Comparison of ENCODE assay signal across 8 cellular contexts in genomic region chr1:85502625-85503083, GRCh38. TPM values are rescaled to one million over a fixed set of nuclear protein-coding genes. Genes with fewer than 3 reads are reported as not detected.
DNase-seq lines count a peak whose midpoint lies in the region; ATAC-seq and TF ChIP-seq lines count a peak whose summit lies in the region.

No MANE protein-coding gene starts in this region.

- CTCF ChIA-PET in Calu3 (lab: Charles Lee): interaction anchor here (0.9 to 2.0 kb wide), 9 partner anchors 39 to 243 kb away, joined by 3 to 9 read pairs (median 5); partner anchors contain the start of gene C1orf52

- DNase-seq in Calu3 (peak; percentile 74), LHCN-M2 (ENCODE audit: low read depth) (peak; percentile 76), amniotic epithelial cell (ENCODE audit: low read depth) (peak; percentile 82), iPS DF 6.9 (ENCODE audit: low read depth, low spot score) (peak; percentile 71), upper lobe of left lung (peak; percentile 5 to 42), GM19240 (ENCODE audit: insufficient read length, low spot score) (no peak)
- DNase-seq in activated CD4-positive, CD25-positive, alpha-beta regulatory T cell (lab: John Stamatoyannopoulos, UW): no peak

- H3K27me3 ChIP-seq in iPS DF 6.9 (ENCODE audit: control insufficient read depth, insufficient read depth, low read length): no peaks in the 10 kb centered on the region
- H3K27me3 ChIP-seq in upper lobe of left lung: no peaks in the 10 kb centered on the region

- H3K4me1 ChIP-seq in iPS DF 6.9 (ENCODE audit: control insufficient read depth, insufficient read depth, low read length) (peaks cover 2% of the 10 kb centered on the region; the same call in 1 of the 2 replicates), upper lobe of left lung (peaks cover 7 to 8% (median 8%) of the 10 kb centered on the region in 4 donors)

- H3K27me3 Mint-ChIP-seq in Calu3 (ENCODE audit: unreplicated experiment): no peaks in the 10 kb centered on the region

- intact Hi-C loops in Calu3 (cut with micrococcal nuclease; ENCODE audit: unreplicated experiment): loop anchor here (1.0 to 5.0 kb wide), 2 partner anchors 75 to 194 kb away; no protein-coding TSS in a partner anchor

- H3K27ac Mint-ChIP-seq in Calu3 (ENCODE audit: unreplicated experiment): peak overlapping the region; percentile 52

- H3K27ac ChIP-seq in iPS DF 6.9 (ENCODE audit: low read length): no peak overlapping the region
- H3K27ac ChIP-seq in upper lobe of left lung: no peak overlapping the region

- BruUV-seq in Calu3 (replicated peaks; lab: Mats Ljungman, UMichigan): no TSS peak

- H3K4me3 ChIP-seq in iPS DF 6.9 (ENCODE audit: low read length) (no peak overlapping the region), upper lobe of left lung (no peak overlapping the region)

- no CpG with 5 or more reads among the region's 3 CpGs for WGBS in iPS DF 6.9 (ENCODE audit: insufficient coverage, insufficient read length)
- 47 to 57% methylated on average over 3 of the region's 3 CpGs for WGBS in upper lobe of left lung, 2 donors

- peak overlapping the region; percentile 22 for H3K4me3 Mint-ChIP-seq in Calu3 (ENCODE audit: low read depth, unreplicated experiment)

- no peak for TF ChIP-seq POLR2A in upper lobe of left lung (IDR thresholded peaks at IDR 0.05)

- ATAC-seq in upper lobe of left lung (ENCODE audit: low FRiP score in 2 of 2) (peak; percentile 51 to 87), GM21529 (IDR thresholded peaks at IDR 0.05; ENCODE audit: unreplicated experiment) (no peak)

- H3K9me3 Mint-ChIP-seq in Calu3 (ENCODE audit: low read depth, unreplicated experiment): peaks cover 6% of the 10 kb centered on the region

- H3K36me3 Mint-ChIP-seq in Calu3 (ENCODE audit: insufficient read depth, unreplicated experiment): peaks cover 4% of the 10 kb centered on the region

- H3K9me3 ChIP-seq in iPS DF 6.9 (ENCODE audit: control insufficient read depth, insufficient read depth, low read length) (no peaks in the 10 kb centered on the region), upper lobe of left lung (no peaks in the 10 kb centered on the region)

- TF ChIP-seq EP300 in upper lobe of left lung (IDR thresholded peaks at IDR 0.05): no peak

- peaks cover 13% of the 10 kb centered on the region for H3K4me1 Mint-ChIP-seq in Calu3 (ENCODE audit: low read depth, unreplicated experiment)

- peak; percentile 38 for TF ChIP-seq CTCF in Calu3 (IDR thresholded peaks at IDR 0.05; ENCODE audit: unreplicated experiment)
- TF ChIP-seq CTCF in upper lobe of left lung (IDR thresholded peaks at IDR 0.05): peak in 4 of 6 experiments; percentile 13 to 48 (median 38)

- no peaks in the 10 kb centered on the region for H3K36me3 ChIP-seq in iPS DF 6.9 (ENCODE audit: control insufficient read depth, insufficient read depth, low read length)
- H3K36me3 ChIP-seq in upper lobe of left lung: no peaks in the 10 kb centered on the region

RNA-seq across cellular contexts. Expression of gene DDAH1, which starts 37.7 kb away (rescaled TPM):
- total RNA-seq in Calu3 (2022): 84.1 and 98.7 TPM in 2 replicates
- total RNA-seq in LHCN-M2 (2014; rRNA removed): 47.1 and 49.4 TPM in 2 replicates
- 98.2 TPM for polyA plus RNA-seq in LHCN-M2 (2012)
- 10 to 100 TPM; 24.1 to 78.8 (median 52.6) TPM for total RNA-seq in upper lobe of left lung

Comparison
In these comparisons a context has a peak if more than half of its experiments do, and no peak if none do; other contexts are left out.
1. DNase-seq: peak in Calu3 (single experiment), LHCN-M2 (single experiment), amniotic epithelial cell (single experiment), iPS DF 6.9 (single experiment) and upper lobe of left lung (2 of 2); none in GM19240 (single experiment) and activated CD4-positive, CD25-positive, alpha-beta regulatory T cell (0 of 4).